ENCODE assay signal across 21 cellular contexts in the genomic region with DNA sequence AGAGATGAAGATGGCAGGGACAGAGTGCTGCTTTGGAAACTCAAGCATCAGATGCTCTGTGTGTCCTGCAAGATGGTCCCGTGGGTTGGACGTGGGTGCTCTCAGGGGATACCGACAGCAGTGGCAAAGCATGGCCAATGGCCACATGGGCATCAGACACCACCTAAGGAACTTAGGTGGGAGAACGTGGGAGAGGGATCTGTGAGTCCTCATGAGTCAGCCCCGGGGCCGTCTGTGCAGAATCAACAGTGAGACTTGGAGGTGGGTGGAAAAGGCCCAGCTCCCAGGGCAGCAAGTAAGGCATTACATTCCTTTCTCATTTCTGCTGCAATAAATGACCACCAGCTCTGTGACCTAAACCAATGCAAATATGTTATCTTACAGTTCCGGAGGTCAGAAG.
DNase-seq lines count a peak whose midpoint lies in the region; ATAC-seq, FAIRE-seq and TF ChIP-seq lines count a peak whose summit lies in the region.
"Had no signal": no experiment of that assay in that cellular context is flagged by ENCODE, and none has a peak within 500 bp of the region (broad histone marks: within the 10 kb centered on the region; RNA-seq: fewer than 3 reads in every experiment).

No MANE protein-coding gene starts in this region.

- no peak overlapping the region for H4K8ac ChIP-seq in neuronal stem cell (ENCODE audit: low read depth, low read length)

- H2BK120ac ChIP-seq in neuronal stem cell (ENCODE audit: low read depth, low read length): peak overlapping the region; percentile 43

- no peaks in the 10 kb centered on the region for H4K20me1 ChIP-seq in OCI-LY7 (ENCODE audit: insufficient read depth, low read length)
- H4K20me1 ChIP-seq: BLaER1 treated with 17β-estradiol and CSF1 and Interleukin-3, amounts not matched to agents 10 nM and 100 nM had no signal

- ATAC-seq in aorta (ENCODE audit: low FRiP score): no peak
- ATAC-seq: CD8-positive, alpha-beta T cell; GM23338; HCT116 had no signal

- H2AK5ac ChIP-seq in neuronal stem cell (ENCODE audit: low read depth, low read length): peak overlapping the region; percentile 62

- H3K9me3 ChIP-seq in HEK293 (ENCODE audit: control insufficient read depth, insufficient read depth, low read depth, low read length) (no peaks in the 10 kb centered on the region), neuronal stem cell (replicated peaks in 1 of 2; ENCODE audit: control insufficient read depth in 2 of 2, insufficient read depth in 1 of 2, low read depth in 1 of 2, low read length in 2 of 2) (no peaks in the 10 kb centered on the region), esophagus squamous epithelium (no peaks in the 10 kb centered on the region), aorta (ENCODE audit: control insufficient read depth, low read length) (no peaks in the 10 kb centered on the region), OCI-LY7 (ENCODE audit: low read length) (no peaks in the 10 kb centered on the region)

- CTCF ChIA-PET in HEK293 (lab: Yijun Ruan, JAX): interaction anchor here (1.2 kb wide), 1 partner anchor 19 kb away, joined by 3 read pairs; no protein-coding TSS in a partner anchor
- CTCF ChIA-PET in OCI-LY7 (lab: Charles Lee; ENCODE audit: unreplicated experiment): no interaction called here

- no peak overlapping the region for H2BK5ac ChIP-seq in neuronal stem cell (ENCODE audit: low read length)

- H3K36me3 ChIP-seq in HEK293 (ENCODE audit: control insufficient read depth in 2 of 2, insufficient read depth in 1 of 2, low read length in 2 of 2) (no peaks in the 10 kb centered on the region), neuronal stem cell (replicated peaks in 1 of 2; ENCODE audit: control insufficient read depth in 2 of 2, insufficient read depth in 2 of 2, low read length in 2 of 2) (no peaks in the 10 kb centered on the region), esophagus squamous epithelium (no peaks in the 10 kb centered on the region), aorta (ENCODE audit: control insufficient read depth in 1 of 2, insufficient read depth in 2 of 2, low read length in 1 of 2) (no peaks in the 10 kb centered on the region), OCI-LY7 (ENCODE audit: insufficient read depth, low read length) (no peaks in the 10 kb centered on the region)
- H3K36me3 ChIP-seq: BLaER1 treated with 17β-estradiol and CSF1 and Interleukin-3, amounts not matched to agents 10 nM and 100 nM had no signal

- no peaks in the 10 kb centered on the region for H3K79me2 ChIP-seq in OCI-LY7 (ENCODE audit: insufficient read depth, low read depth, low read length)

- no peak overlapping the region for H2AFZ ChIP-seq in neuronal stem cell (ENCODE audit: low read length)
- H2AFZ ChIP-seq in OCI-LY7 (ENCODE audit: low read length): no peak overlapping the region
- H2AFZ ChIP-seq: GM23338 had no signal

- H3K27ac ChIP-seq in HEK293 (ENCODE audit: extremely low read depth, low read depth, low read length) (no peak overlapping the region), neuronal stem cell (replicated peaks; ENCODE audit: low read length) (no peak overlapping the region), esophagus squamous epithelium (no peak overlapping the region), aorta (ENCODE audit: low read depth in 1 of 2, low read length in 2 of 2) (no peak overlapping the region), OCI-LY7 (ENCODE audit: low read depth, low read length, poor library complexity, severe bottlenecking) (no peak overlapping the region)
- H3K27ac ChIP-seq: BLaER1 treated with 17β-estradiol and CSF1 and Interleukin-3, amounts not matched to agents 10 nM and 100 nM had no signal

- DNase-seq in amniotic epithelial cell (ENCODE audit: low read depth) (peak; percentile 62), islet precursor cell (peak; percentile 68), neuronal stem cell (ENCODE audit: low spot score) (no peak), esophagus squamous epithelium (lab: John Stamatoyannopoulos, UW) (no peak), aorta (no peak), RCC 7860 (ENCODE audit: low spot score) (no peak), OCI-LY7 (ENCODE audit: low spot score) (no peak)
- DNase-seq: Calu3; CD8-positive, alpha-beta T cell; DMS 273 treated with DMSO at 0.1 percent for 48 hours; DMS53; DND-41 had no signal

- H3K79me1 ChIP-seq in neuronal stem cell (ENCODE audit: low read depth, low read length): no peaks in the 10 kb centered on the region

- H3K18ac ChIP-seq in neuronal stem cell (ENCODE audit: low read length): no peak overlapping the region

- no peak overlapping the region for H3K4ac ChIP-seq in neuronal stem cell (ENCODE audit: low read length)

- no peak for FAIRE-seq in RCC 7860 (lab: Jason Lieb, UNC)
- FAIRE-seq: G401.6, GM12891, GM18507, H54, HepG2 had no signal

- TF ChIP-seq CTCF in HEK293 (tag by site-specific recombination; IDR thresholded peaks at IDR 0.05) (no peak), esophagus squamous epithelium (IDR thresholded peaks at IDR 0.05) (no peak), OCI-LY7 (conservative IDR thresholded peaks at IDR 0.05; ENCODE audit: low read length) (no peak)

- H3K14ac ChIP-seq in neuronal stem cell (ENCODE audit: low read length): peak overlapping the region; percentile 22

- no CpG with 5 or more reads among the region's 7 CpGs for WGBS in neuronal stem cell (ENCODE audit: extremely low coverage in 2 of 2, insufficient read length in 2 of 2, insufficient replicate concordance in 1 of 2), 2 donors
- 82 to 86% methylated on average over 7 of the region's 7 CpGs for WGBS in esophagus squamous epithelium, 2 donors
- WGBS in aorta, 2 donors: 68 to 81% methylated on average over 7 of the region's 7 CpGs

- H2BK15ac ChIP-seq in neuronal stem cell (ENCODE audit: low read length): no peak overlapping the region

- H3K4me3 ChIP-seq in HEK293 (ENCODE audit: low read depth, low read length): no peak overlapping the region
- H3K4me3 ChIP-seq in neuronal stem cell (ENCODE audit: low read length in 2 of 2): no peak overlapping the region
- no peak overlapping the region for H3K4me3 ChIP-seq in esophagus squamous epithelium
- H3K4me3 ChIP-seq in aorta (ENCODE audit: low read length in 2 of 2): no peak overlapping the region
- no peak overlapping the region for H3K4me3 ChIP-seq in OCI-LY7 (ENCODE audit: low read depth, low read length, poor library complexity, severe bottlenecking)
- H3K4me3 ChIP-seq: BLaER1 treated with 17β-estradiol and CSF1 and Interleukin-3, amounts not matched to agents 10 nM and 100 nM; GM23338 had no signal

- no TSS peak for BruUV-seq in OCI-LY7 (replicated peaks; lab: Mats Ljungman, UMichigan)

- H3K27me3 ChIP-seq in neuronal stem cell (ENCODE audit: control insufficient read depth in 3 of 3, insufficient read depth in 3 of 3, low read depth in 1 of 3, low read length in 3 of 3) (peaks cover 0 to 3% (median 0%) of the 10 kb centered on the region in 3 experiments), esophagus squamous epithelium (no peaks in the 10 kb centered on the region), aorta (ENCODE audit: control insufficient read depth in 1 of 2, insufficient read depth in 2 of 2, low read length in 1 of 2) (no peaks in the 10 kb centered on the region)
- H3K27me3 ChIP-seq: BLaER1 treated with 17β-estradiol and CSF1 and Interleukin-3, amounts not matched to agents 10 nM and 100 nM had no signal

- H4K91ac ChIP-seq in neuronal stem cell (ENCODE audit: low read depth, low read length, poor library complexity): peak overlapping the region; percentile 94

- H3K9me2 ChIP-seq in OCI-LY7 (ENCODE audit: insufficient read depth, low read length): no peaks in the 10 kb centered on the region

- peak overlapping the region; percentile 12 for H3K23ac ChIP-seq in neuronal stem cell (ENCODE audit: low read depth, low read length, poor library complexity)

- POLR2A ChIA-PET in HEK293 (lab: Yijun Ruan, JAX) (no interaction called here), OCI-LY7 (lab: Charles Lee) (interaction anchor here (1.0 kb wide), 1 partner anchor 56 kb away, joined by 3 read pairs; no protein-coding TSS in a partner anchor)

- H3K4me1 ChIP-seq in HEK293 (ENCODE audit: control insufficient read depth, insufficient read depth, low read length) (no peaks in the 10 kb centered on the region), neuronal stem cell (ENCODE audit: control insufficient read depth in 2 of 2, insufficient read depth in 1 of 2, low read depth in 1 of 2, low read length in 2 of 2) (peaks cover 0 to 4% of the 10 kb centered on the region in 2 donors), esophagus squamous epithelium (no peaks in the 10 kb centered on the region), aorta (ENCODE audit: control insufficient read depth in 1 of 2, insufficient read depth in 2 of 2, low read length in 2 of 2) (no peaks in the 10 kb centered on the region), OCI-LY7 (ENCODE audit: insufficient read depth, low read length, poor library complexity, severe bottlenecking) (no peaks in the 10 kb centered on the region)
- H3K4me1 ChIP-seq: BLaER1 treated with 17β-estradiol and CSF1 and Interleukin-3, amounts not matched to agents 10 nM and 100 nM had no signal

- intact Hi-C loops in esophagus squamous epithelium (cut with DNase I) (no loop called here), aorta (cut with DNase I) (no loop called here), OCI-LY7 (cut with micrococcal nuclease; ENCODE audit: unreplicated experiment) (no loop called here)

- H3K4me2 ChIP-seq in neuronal stem cell (ENCODE audit: insufficient read depth, low read length, poor library complexity, severe bottlenecking) (no peak overlapping the region), OCI-LY7 (ENCODE audit: low read length) (no peak overlapping the region)
- H3K4me2 ChIP-seq: BLaER1 treated with 17β-estradiol and CSF1 and Interleukin-3, amounts not matched to agents 10 nM and 100 nM; GM23338 had no signal

- TF ChIP-seq POLR2A in esophagus squamous epithelium (IDR thresholded peaks at IDR 0.05): no peak

- no peak overlapping the region for H3K9ac ChIP-seq in neuronal stem cell (ENCODE audit: low read depth, low read length, poor library complexity)
- H3K9ac ChIP-seq: BLaER1 treated with 17β-estradiol and CSF1 and Interleukin-3, amounts not matched to agents 10 nM and 100 nM had no signal

- H2BK12ac ChIP-seq in neuronal stem cell (ENCODE audit: low read length): no peak overlapping the region

TF ChIP-seq in HEK293, 187 proteins besides CTCF, POLR2A, EP300 and RAD21:
- TF ChIP-seq ZIC2 (tag by site-specific recombination; IDR thresholded peaks at IDR 0.05) (no peak), EGR2 (tag by site-specific recombination; IDR thresholded peaks at IDR 0.05; ENCODE audit: low read depth) (peak; percentile 68), ZFHX2 (tag by site-specific recombination; conservative IDR thresholded peaks at IDR 0.05) (0 out of 2 replicates have a peak, but pooled peaks have one; percentile 32)

Comparison
In these comparisons a context has a peak if more than half of its experiments do, and no peak if none do; other contexts are left out.
1. DNase-seq: peak in amniotic epithelial cell (single experiment) and islet precursor cell (single experiment); none in neuronal stem cell (single experiment), esophagus squamous epithelium (single experiment), aorta (0 of 2), RCC 7860 (single experiment) and OCI-LY7 (single experiment).